ENCODE assay signal across 34 cellular contexts in genomic region chr18:5251117-5251516, GRCh38. TPM values are rescaled to one million over a fixed set of nuclear protein-coding genes. Genes with fewer than 3 reads are reported as not detected.
"Had no signal": no experiment of that assay in that cellular context is flagged by ENCODE, and none has a peak within 500 bp of the region (broad histone marks: within the 10 kb centered on the region; RNA-seq: fewer than 3 reads in every experiment).

No MANE protein-coding gene starts in this region.

- H3K27me3 ChIP-seq: colonic mucosa, esophagus squamous epithelium, gastrocnemius medialis, left lung had no signal

- ATAC-seq: effector memory CD8-positive, alpha-beta T cell; esophagus mucosa; gastrocnemius medialis; heart right ventricle; left cardiac atrium; left lung; left ventricle myocardium superior; lower lobe of right lung; mucosa of descending colon had no signal

- H3K4me3 ChIP-seq: colonic mucosa, esophagus squamous epithelium, gastrocnemius medialis, heart right ventricle, left lung, lower lobe of right lung, mucosa of descending colon had no signal

- FAIRE-seq: endometrium, islet of Langerhans, keratinocyte had no signal

- H3K27ac ChIP-seq: colonic mucosa, epithelial cell of prostate, esophagus squamous epithelium, gastrocnemius medialis, heart right ventricle, left lung, lower lobe of right lung had no signal

- H3K4me1 ChIP-seq: colonic mucosa, esophagus squamous epithelium, gastrocnemius medialis, heart right ventricle, left lung, lower lobe of right lung had no signal

- H3K9me3 ChIP-seq: colonic mucosa, esophagus squamous epithelium, gastrocnemius medialis, heart right ventricle, left lung, lower lobe of right lung, mucosa of descending colon had no signal

- H3K36me3 ChIP-seq: colonic mucosa, esophagus squamous epithelium, gastrocnemius medialis, heart right ventricle, left lung, lower lobe of right lung had no signal

- DNase-seq: colonic mucosa; cortex of kidney; effector CD8-positive, alpha-beta T cell; effector memory CD8-positive, alpha-beta T cell; endodermal cell; erythroblast; esophagus squamous epithelium; foreskin fibroblast; foreskin melanocyte; gastrocnemius medialis; glutamatergic neuron; head of caudate nucleus; heart right ventricle; hippocampal formation; left cardiac atrium; left lung; left ventricle myocardium superior; lower lobe of right lung; mesenchymal stem cell; mucosa of descending colon; naive B cell had no signal

RNA-seq across cellular contexts. Expression of gene AKAIN1, which starts 54.1 kb away (rescaled TPM):
- total RNA-seq: colonic mucosa, dermis microvascular lymphatic vessel endothelial cell, endodermal cell, esophagus mucosa, gastrocnemius medialis, glomerular endothelial cell, heart right ventricle, kidney epithelial cell, left cardiac atrium, left lung, left ventricle myocardium superior, lower leg skin, lower lobe of right lung, lung microvascular endothelial cell, mesenteric fat pad, mesothelial cell of epicardium, mucosa of descending colon, myocyte had no signal
- polyA plus RNA-seq: heart right ventricle, keratinocyte had no signal
